ENCODE assay signal across 9 cellular contexts in the genomic region with DNA sequence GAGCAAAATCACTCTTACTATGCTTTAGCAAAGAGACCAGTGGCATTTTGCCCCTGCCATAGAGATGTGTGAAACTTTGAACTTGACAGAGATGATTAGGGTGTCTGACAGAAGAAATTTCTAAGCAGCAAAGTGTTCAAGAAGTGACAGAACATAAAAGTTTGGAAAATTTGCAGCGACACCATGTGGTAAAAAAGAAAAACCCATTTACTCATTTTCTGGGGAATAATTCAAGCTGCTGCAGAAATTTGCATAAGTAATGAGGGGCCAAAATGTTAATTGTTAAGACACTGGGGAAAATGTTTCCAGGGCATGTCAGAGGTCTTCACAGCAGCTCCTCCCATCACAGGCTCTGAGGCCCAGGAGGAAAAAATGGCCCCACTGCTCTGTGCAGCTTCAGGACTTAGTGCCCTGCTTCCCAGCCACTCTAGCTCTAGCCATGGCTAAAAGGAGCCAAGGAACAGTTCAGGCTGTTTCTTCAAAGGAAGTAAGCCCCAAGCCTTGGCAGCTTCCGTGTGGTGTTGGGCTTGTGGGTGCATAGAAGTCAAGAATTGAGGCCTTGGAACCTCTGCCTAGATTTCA. TPM values are rescaled to one million over a fixed set of nuclear protein-coding genes. Genes with fewer than 3 reads are reported as not detected.
DNase-seq lines count a peak whose midpoint lies in the region; ATAC-seq and TF ChIP-seq lines count a peak whose summit lies in the region.
"Had no signal": no experiment of that assay in that cellular context is flagged by ENCODE, and none has a peak within 500 bp of the region (broad histone marks: within the 10 kb centered on the region; RNA-seq: fewer than 3 reads in every experiment).

No MANE protein-coding gene starts in this region.

- H3K27me3 Mint-ChIP-seq in neural crest cell (ENCODE audit: low read depth) = peaks cover 15% of the 10 kb centered on the region
- peaks cover 0 to 15% of the 10 kb centered on the region in 2 donors for H3K27me3 Mint-ChIP-seq in natural killer cell treated with Interleukin-12 subunit alpha and Interleukin-12 subunit beta and Interleukin-15 and Interleukin-18, amount 100 ng/mL, for 72 hours
- peaks cover 4% of the 10 kb centered on the region for H3K27me3 Mint-ChIP-seq in activated naive CD8-positive, alpha-beta T cell treated with anti-CD3 and anti-CD28 coated beads for 36 hours

- no peak overlapping the region for H3K4me3 Mint-ChIP-seq in neural crest cell
- H3K4me3 Mint-ChIP-seq in natural killer cell treated with Interleukin-12 subunit alpha and Interleukin-12 subunit beta and Interleukin-15 and Interleukin-18, amount 100 ng/mL, for 72 hours = no peak overlapping the region
- no peak overlapping the region for H3K4me3 Mint-ChIP-seq in activated naive CD8-positive, alpha-beta T cell treated with anti-CD3 and anti-CD28 coated beads for 36 hours
- H3K4me3 Mint-ChIP-seq: activated naive CD4-positive, alpha-beta T cell treated with anti-CD3 and anti-CD28 coated beads, Interleukin-2, amount 50 U/mL, for 24 hours had no signal

- ATAC-seq in HG03520 (IDR thresholded peaks at IDR 0.05; ENCODE audit: unreplicated experiment) = no peak
- ATAC-seq in natural killer cell treated with Interleukin-12 subunit alpha and Interleukin-12 subunit beta and Interleukin-15 and Interleukin-18, amount 100 ng/mL, for 72 hours = no peak

- peaks cover 4% of the 10 kb centered on the region for H3K4me1 Mint-ChIP-seq in neural crest cell
- H3K4me1 Mint-ChIP-seq in natural killer cell treated with Interleukin-12 subunit alpha and Interleukin-12 subunit beta and Interleukin-15 and Interleukin-18, amount 100 ng/mL, for 72 hours (ENCODE audit: low read depth in 2 of 2) = peaks cover 3 to 4% of the 10 kb centered on the region in 2 donors
- H3K4me1 Mint-ChIP-seq in activated naive CD8-positive, alpha-beta T cell treated with anti-CD3 and anti-CD28 coated beads for 36 hours = peaks cover 8% of the 10 kb centered on the region

- TF ChIP-seq CTCF in choroid plexus epithelial cell (conservative IDR thresholded peaks at IDR 0.05; ENCODE audit: low read depth, low read length) (peak; percentile 34), neural crest cell (conservative IDR thresholded peaks at IDR 0.05) (peak; percentile 21)

- H3K27ac Mint-ChIP-seq in neural crest cell (ENCODE audit: unreplicated experiment) = no peak overlapping the region
- no peak overlapping the region for H3K27ac Mint-ChIP-seq in natural killer cell treated with Interleukin-12 subunit alpha and Interleukin-12 subunit beta and Interleukin-15 and Interleukin-18, amount 100 ng/mL, for 72 hours
- no peak overlapping the region for H3K27ac Mint-ChIP-seq in activated naive CD8-positive, alpha-beta T cell treated with anti-CD3 and anti-CD28 coated beads for 36 hours
- H3K27ac Mint-ChIP-seq: activated naive CD4-positive, alpha-beta T cell treated with anti-CD3 and anti-CD28 coated beads, Interleukin-2, amount 50 U/mL, for 24 hours had no signal

- H3K9me3 Mint-ChIP-seq in neural crest cell = no peaks in the 10 kb centered on the region
- no peaks in the 10 kb centered on the region for H3K9me3 Mint-ChIP-seq in natural killer cell treated with Interleukin-12 subunit alpha and Interleukin-12 subunit beta and Interleukin-15 and Interleukin-18, amount 100 ng/mL, for 72 hours
- H3K9me3 Mint-ChIP-seq in activated naive CD8-positive, alpha-beta T cell treated with anti-CD3 and anti-CD28 coated beads for 36 hours = no peaks in the 10 kb centered on the region
- H3K9me3 Mint-ChIP-seq: activated naive CD4-positive, alpha-beta T cell treated with anti-CD3 and anti-CD28 coated beads, Interleukin-2, amount 50 U/mL, for 24 hours had no signal

- no peaks in the 10 kb centered on the region for H3K36me3 Mint-ChIP-seq in neural crest cell (ENCODE audit: low read depth)
- no peaks in the 10 kb centered on the region for H3K36me3 Mint-ChIP-seq in natural killer cell treated with Interleukin-12 subunit alpha and Interleukin-12 subunit beta and Interleukin-15 and Interleukin-18, amount 100 ng/mL, for 72 hours
- H3K36me3 Mint-ChIP-seq in activated naive CD8-positive, alpha-beta T cell treated with anti-CD3 and anti-CD28 coated beads for 36 hours = no peaks in the 10 kb centered on the region
- H3K36me3 Mint-ChIP-seq: activated naive CD4-positive, alpha-beta T cell treated with anti-CD3 and anti-CD28 coated beads, Interleukin-2, amount 50 U/mL, for 24 hours had no signal

- DNase-seq in GM03348 (ENCODE audit: low spot score) = peak; percentile 13
- peak; percentile 11 for DNase-seq in M059J (ENCODE audit: low read depth)
- peak; percentile 57 for DNase-seq in choroid plexus epithelial cell (ENCODE audit: low read depth)
- no peak for DNase-seq in neural crest cell (ENCODE audit: low read depth, low spot score)
- no peak for DNase-seq in NCI-H1436 (lab: John Stamatoyannopoulos, UW)
- DNase-seq in natural killer cell treated with Interleukin-12 subunit alpha and Interleukin-12 subunit beta and Interleukin-15 and Interleukin-18, amount 100 ng/mL, for 72 hours (ENCODE audit: low spot score) = no peak
- DNase-seq in activated naive CD8-positive, alpha-beta T cell treated with anti-CD3 and anti-CD28 coated beads for 36 hours = no peak

- no peak overlapping the region for H3K4me3 ChIP-seq in choroid plexus epithelial cell (ENCODE audit: low read depth, low read length)

RNA-seq across cellular contexts. Expression of gene AP3B1, which starts 6.1 kb away (rescaled TPM):
- total RNA-seq in M059J (2014; rRNA removed; shearing (Covaris generic)) = 50.2 and 54.3 TPM in 2 replicates
- 46.6 and 51.8 TPM in 2 replicates for total RNA-seq in neural crest cell
- total RNA-seq in natural killer cell treated with Interleukin-12 subunit alpha and Interleukin-12 subunit beta and Interleukin-15 and Interleukin-18, amount 100 ng/mL, for 72 hours = 10 to 100 TPM; 72.9 to 79.6 TPM
- 10 to 100 TPM; 36.6 to 36.7 TPM for total RNA-seq in activated naive CD8-positive, alpha-beta T cell treated with anti-CD3 and anti-CD28 coated beads for 36 hours

RNA-seq across cellular contexts. Expression of gene SCAMP1, which starts 59.9 kb away (rescaled TPM):
- total RNA-seq in M059J (2014; rRNA removed; shearing (Covaris generic)) = 41.3 and 43.6 TPM in 2 replicates
- total RNA-seq in neural crest cell = 30.7 and 34.9 TPM in 2 replicates
- total RNA-seq in natural killer cell treated with Interleukin-12 subunit alpha and Interleukin-12 subunit beta and Interleukin-15 and Interleukin-18, amount 100 ng/mL, for 72 hours = 10 to 100 TPM; 11.9 to 21.1 TPM
- 10 to 100 TPM; 15.6 to 19.9 TPM for total RNA-seq in activated naive CD8-positive, alpha-beta T cell treated with anti-CD3 and anti-CD28 coated beads for 36 hours

Comparison
In these comparisons a context has a peak if more than half of its experiments do, and no peak if none do; other contexts are left out.
1. DNase-seq: peak in GM03348 (single experiment), M059J (single experiment) and choroid plexus epithelial cell (single experiment); none in neural crest cell (single experiment), NCI-H1436 (single experiment), natural killer cell treated with Interleukin-12 subunit alpha and Interleukin-12 subunit beta and Interleukin-15 and Interleukin-18, amount 100 ng/mL, for 72 hours (single experiment) and activated naive CD8-positive, alpha-beta T cell treated with anti-CD3 and anti-CD28 coated beads for 36 hours (single experiment).